19 cellular contexts compared by ENCODE assay signal in genomic region chr22:23517804-23518380, GRCh38.
DNase-seq lines count a peak whose midpoint lies in the region; ATAC-seq and TF ChIP-seq lines count a peak whose summit lies in the region.
"Had no signal": no experiment of that assay in that cellular context is flagged by ENCODE, and none has a peak within 500 bp of the region (broad histone marks: within the 10 kb centered on the region; RNA-seq: fewer than 3 reads in every experiment).

No MANE protein-coding gene starts in this region.

- H3K4me1 Mint-ChIP-seq in T-helper 17 cell (peaks cover 3% of the 10 kb centered on the region), mesothelial cell of epicardium (peaks cover 51% of the 10 kb centered on the region), progenitor cell of endocrine pancreas (ENCODE audit: low read depth) (peaks cover 23% of the 10 kb centered on the region)

- H3K4me3 ChIP-seq in HEK293 (ENCODE audit: low read depth, low read length), result no peak overlapping the region
- H3K4me3 ChIP-seq: PC-9 had no signal

- CTCF ChIA-PET in HEK293 (lab: Yijun Ruan, JAX), result no interaction called here

- peaks cover 23% of the 10 kb centered on the region for H3K27me3 Mint-ChIP-seq in T-helper 17 cell
- H3K27me3 Mint-ChIP-seq in mesothelial cell of epicardium (ENCODE audit: low read depth), result no peaks in the 10 kb centered on the region
- H3K27me3 Mint-ChIP-seq in progenitor cell of endocrine pancreas, result no peaks in the 10 kb centered on the region

- no peak for ATAC-seq in T-helper 17 cell
- ATAC-seq in GM18511 (IDR thresholded peaks at IDR 0.05; ENCODE audit: unreplicated experiment), result no peak

- in situ Hi-C loops in GM13976 (cut with MboI; ENCODE audit: low sequenced_read_pairs, unreplicated experiment), result no loop called here

- DNase-seq in T-helper 17 cell (no peak), mesothelial cell of epicardium (ENCODE audit: low spot score in 2 of 2, unreplicated experiment in 2 of 2) (no peak), progenitor cell of endocrine pancreas (ENCODE audit: low spot score, unreplicated experiment) (no peak), OCI-M1 (lab: John Stamatoyannopoulos, UW) (no peak), NCI-H1436 (lab: John Stamatoyannopoulos, UW) (no peak), GM13976 (ENCODE audit: low spot score) (no peak)
- DNase-seq: AML-193, DMS 273 treated with DMSO at 0.1 percent for 48 hours, DND-41, H9, NCI-H1694 treated with DMSO at 0.1 percent for 48 hours, NCI-H2107, NCI-H510A treated with DMSO at 0.1 percent for 48 hours, PC-9, SIG-M5 had no signal

- no peaks in the 10 kb centered on the region for H3K9me3 ChIP-seq in HEK293 (ENCODE audit: control insufficient read depth, insufficient read depth, low read depth, low read length)
- H3K9me3 ChIP-seq in T-helper 17 cell (ENCODE audit: control insufficient read depth, low read length, poor library complexity, severe bottlenecking), result no peaks in the 10 kb centered on the region

- POLR2A ChIA-PET in HEK293 (lab: Yijun Ruan, JAX), result no interaction called here

- H3K36me3 Mint-ChIP-seq in T-helper 17 cell (ENCODE audit: low read depth) (peaks cover 4% of the 10 kb centered on the region), mesothelial cell of epicardium (no peaks in the 10 kb centered on the region), progenitor cell of endocrine pancreas (ENCODE audit: insufficient read depth) (no peaks in the 10 kb centered on the region)

- H3K27ac Mint-ChIP-seq in T-helper 17 cell (peak overlapping the region; percentile 60), mesothelial cell of epicardium (peak overlapping the region; percentile 99), progenitor cell of endocrine pancreas (peak overlapping the region; percentile 87)
- H3K27ac Mint-ChIP-seq: H9 had no signal

- no peaks in the 10 kb centered on the region for H3K36me3 ChIP-seq in HEK293 (ENCODE audit: control insufficient read depth in 2 of 2, insufficient read depth in 1 of 2, low read length in 2 of 2)

- H3K4me1 ChIP-seq in HEK293 (ENCODE audit: control insufficient read depth, insufficient read depth, low read length), result peaks cover 18% of the 10 kb centered on the region

- no peak for TF ChIP-seq CTCF in HEK293 (tag by site-specific recombination; IDR thresholded peaks at IDR 0.05)
- no peak for TF ChIP-seq CTCF in mesothelial cell of epicardium (IDR thresholded peaks at IDR 0.05; ENCODE audit: unreplicated experiment)
- TF ChIP-seq CTCF in progenitor cell of endocrine pancreas (IDR thresholded peaks at IDR 0.05; ENCODE audit: unreplicated experiment), result no peak
- TF ChIP-seq CTCF in GM13976 (IDR thresholded peaks at IDR 0.05; ENCODE audit: borderline replicate concordance, control extremely low read depth, extremely low read depth, insufficient read depth, missing control alignments), result no peak

- no peak overlapping the region for H3K4me3 Mint-ChIP-seq in T-helper 17 cell
- H3K4me3 Mint-ChIP-seq in mesothelial cell of epicardium, result no peak overlapping the region
- H3K4me3 Mint-ChIP-seq in progenitor cell of endocrine pancreas (ENCODE audit: low read depth), result no peak overlapping the region
- H3K4me3 Mint-ChIP-seq: CD14-positive monocyte, H9 had no signal

- H3K27ac ChIP-seq in HEK293 (ENCODE audit: extremely low read depth, low read depth, low read length), result no peak overlapping the region
- H3K27ac ChIP-seq: PC-9, RWPE1 had no signal

- no peaks in the 10 kb centered on the region for H3K9me3 Mint-ChIP-seq in mesothelial cell of epicardium
- no peaks in the 10 kb centered on the region for H3K9me3 Mint-ChIP-seq in progenitor cell of endocrine pancreas (ENCODE audit: low read depth)
- H3K9me3 Mint-ChIP-seq: H9 had no signal

TF ChIP-seq in HEK293, 187 proteins besides CTCF, POLR2A, EP300 and RAD21 (continues in another document):
- TF ChIP-seq ZNF473 (tag by site-specific recombination; IDR thresholded peaks at IDR 0.05) (no peak), ZNF335 (tag by site-specific recombination; conservative IDR thresholded peaks at IDR 0.05) (no peak), GFI1B (tag by site-specific recombination; IDR thresholded peaks at IDR 0.05) (no peak), ZNF664 (tag by site-specific recombination; IDR thresholded peaks at IDR 0.05) (peak; percentile 62), ZNF747 (tag by site-specific recombination; IDR thresholded peaks at IDR 0.05) (no peak), ZNF707 (tag by site-specific recombination; IDR thresholded peaks at IDR 0.05) (no peak), ZNF530 (tag by site-specific recombination; IDR thresholded peaks at IDR 0.05; ENCODE audit: low read depth) (no peak), ZBTB17 (tag by site-specific recombination; IDR thresholded peaks at IDR 0.05) (peak; percentile 92), KLF7 (tag by site-specific recombination; IDR thresholded peaks at IDR 0.05; ENCODE audit: borderline replicate concordance) (no peak), ZNF175 (tag by site-specific recombination; IDR thresholded peaks at IDR 0.05) (no peak), ZNF221 (tag by site-specific recombination; IDR thresholded peaks at IDR 0.05; ENCODE audit: borderline replicate concordance) (no peak), ZNF423 (tag by site-specific recombination; IDR thresholded peaks at IDR 0.05) (no peak), ZNF16 (tag by site-specific recombination; IDR thresholded peaks at IDR 0.05; ENCODE audit: low read depth) (no peak), GLI2 (tag by site-specific recombination; IDR thresholded peaks at IDR 0.05; ENCODE audit: borderline replicate concordance, low read depth) (no peak), ZNF366 (tag by site-specific recombination; conservative IDR thresholded peaks at IDR 0.05) (peak; percentile 99), ZNF174 (tag by site-specific recombination; IDR thresholded peaks at IDR 0.05) (no peak), ZNF571 (tag by site-specific recombination; IDR thresholded peaks at IDR 0.05) (no peak), ZNF548 (tag by site-specific recombination; IDR thresholded peaks at IDR 0.05) (no peak), ZNF449 (tag by site-specific recombination; IDR thresholded peaks at IDR 0.05) (no peak), ZNF626 (tag by site-specific recombination; IDR thresholded peaks at IDR 0.05) (no peak), ZNF776 (tag by site-specific recombination; IDR thresholded peaks at IDR 0.05; ENCODE audit: borderline replicate concordance) (no peak), SP2 (tag by site-specific recombination; IDR thresholded peaks at IDR 0.05) (no peak), ZNF792 (tag by site-specific recombination; IDR thresholded peaks at IDR 0.05) (no peak), ZSCAN16 (tag by site-specific recombination; IDR thresholded peaks at IDR 0.05) (peak; percentile 79)
- TF ChIP-seq, protein P1, sequence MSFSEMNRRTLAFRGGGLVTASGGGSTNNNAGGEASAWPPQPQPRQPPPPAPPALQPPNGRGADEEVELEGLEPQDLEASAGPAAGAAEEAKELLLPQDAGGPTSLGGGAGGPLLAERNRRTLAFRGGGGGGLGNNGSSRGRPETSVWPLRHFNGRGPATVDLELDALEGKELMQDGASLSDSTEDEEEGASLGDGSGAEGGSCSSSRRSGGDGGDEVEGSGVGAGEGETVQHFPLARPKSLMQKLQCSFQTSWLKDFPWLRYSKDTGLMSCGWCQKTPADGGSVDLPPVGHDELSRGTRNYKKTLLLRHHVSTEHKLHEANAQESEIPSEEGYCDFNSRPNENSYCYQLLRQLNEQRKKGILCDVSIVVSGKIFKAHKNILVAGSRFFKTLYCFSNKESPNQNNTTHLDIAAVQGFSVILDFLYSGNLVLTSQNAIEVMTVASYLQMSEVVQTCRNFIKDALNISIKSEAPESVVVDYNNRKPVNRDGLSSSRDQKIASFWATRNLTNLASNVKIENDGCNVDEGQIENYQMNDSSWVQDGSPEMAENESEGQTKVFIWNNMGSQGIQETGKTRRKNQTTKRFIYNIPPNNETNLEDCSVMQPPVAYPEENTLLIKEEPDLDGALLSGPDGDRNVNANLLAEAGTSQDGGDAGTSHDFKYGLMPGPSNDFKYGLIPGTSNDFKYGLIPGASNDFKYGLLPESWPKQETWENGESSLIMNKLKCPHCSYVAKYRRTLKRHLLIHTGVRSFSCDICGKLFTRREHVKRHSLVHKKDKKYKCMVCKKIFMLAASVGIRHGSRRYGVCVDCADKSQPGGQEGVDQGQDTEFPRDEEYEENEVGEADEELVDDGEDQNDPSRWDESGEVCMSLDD (tag by site-specific recombination; IDR thresholded peaks at IDR 0.05), result no peak
